11 cellular contexts compared by ENCODE assay signal in genomic region chr5:9774472-9775079, GRCh38.
DNase-seq lines count a peak whose midpoint lies in the region; TF ChIP-seq lines count a peak whose summit lies in the region.
"Had no signal": no experiment of that assay in that cellular context is flagged by ENCODE, and none has a peak within 500 bp of the region (broad histone marks: within the 10 kb centered on the region; RNA-seq: fewer than 3 reads in every experiment).

No MANE protein-coding gene starts in this region.

- peak overlapping the region; percentile 93 for H3K14ac ChIP-seq in trophoblast cell (ENCODE audit: low read length)

- peak; percentile 89 for DNase-seq in ELR (ENCODE audit: low read depth)
- DNase-seq in LNCaP clone FGC (ENCODE audit: low read depth): no peak
- DNase-seq in endodermal cell: peak; percentile 71
- DNase-seq in trophoblast cell: peak in 1 of 2 donors; percentile 30
- DNase-seq in prostate gland (ENCODE audit: low spot score): no peak
- DNase-seq in NCI-H146 (lab: John Stamatoyannopoulos, UW): no peak
- DNase-seq in KBM-7: no peak
- DNase-seq: activated CD4-positive, alpha-beta T cell treated with anti-CD3 and anti-CD28 coated beads for 36 hours; activated effector memory CD4-positive, alpha-beta T cell treated with anti-CD3 and anti-CD28 coated beads, Interleukin-2, amount 50 U/mL, for 16 hours; effector CD4-positive, alpha-beta T cell; NCI-H1436 treated with DMSO at 0.1 percent for 48 hours had no signal

- H3K9me3 ChIP-seq in endodermal cell (ENCODE audit: control insufficient read depth, low read length) (peaks cover 38% of the 10 kb centered on the region), trophoblast cell (ENCODE audit: insufficient read depth, low read depth, low read length) (no peaks in the 10 kb centered on the region), prostate gland (no peaks in the 10 kb centered on the region)

- peak overlapping the region; percentile 31 for H2BK12ac ChIP-seq in trophoblast cell (ENCODE audit: low read length)

- H3K36me3 ChIP-seq in endodermal cell (ENCODE audit: control insufficient read depth, insufficient read depth, low read length): no peaks in the 10 kb centered on the region
- H3K36me3 ChIP-seq in trophoblast cell (ENCODE audit: control insufficient read depth in 1 of 2, insufficient read depth in 2 of 2, low read length in 2 of 2): no peaks in the 10 kb centered on the region
- no peaks in the 10 kb centered on the region for H3K36me3 ChIP-seq in prostate gland

- H4K91ac ChIP-seq in trophoblast cell (ENCODE audit: low read depth, low read length): peak overlapping the region; percentile 76

- H3K36me3 Mint-ChIP-seq in endodermal cell (ENCODE audit: low read depth): no peaks in the 10 kb centered on the region

- no peak overlapping the region for H3K4me2 ChIP-seq in trophoblast cell (ENCODE audit: low read length)

- peak overlapping the region; percentile 31 for H2AFZ ChIP-seq in trophoblast cell (ENCODE audit: insufficient read depth, low read length, poor library complexity)

- peaks cover 15% of the 10 kb centered on the region for H3K79me1 ChIP-seq in trophoblast cell (ENCODE audit: low read length)

- no peak overlapping the region for H3K4me3 Mint-ChIP-seq in endodermal cell
- H3K4me3 Mint-ChIP-seq: activated CD4-positive, alpha-beta T cell treated with anti-CD3 and anti-CD28 coated beads for 36 hours had no signal

- TF ChIP-seq POLR2A in prostate gland (IDR thresholded peaks at IDR 0.05): no peak

- H3K4me1 Mint-ChIP-seq in endodermal cell: peaks cover 7% of the 10 kb centered on the region
- H3K4me1 Mint-ChIP-seq: activated CD4-positive, alpha-beta T cell treated with anti-CD3 and anti-CD28 coated beads for 36 hours had no signal

- peak overlapping the region; percentile 8 for H2AK5ac ChIP-seq in trophoblast cell (ENCODE audit: low read length)

- peak overlapping the region; percentile 72 for H3K4ac ChIP-seq in trophoblast cell (ENCODE audit: low read depth, low read length)

- peak overlapping the region; percentile 92 for H2BK120ac ChIP-seq in trophoblast cell (ENCODE audit: insufficient read depth, low read length, poor library complexity)

- H3K9ac ChIP-seq in endodermal cell (ENCODE audit: extremely low read depth, low read length, poor library complexity, severe bottlenecking): no peak overlapping the region
- no peak overlapping the region for H3K9ac ChIP-seq in trophoblast cell (ENCODE audit: low read length)

- H3K4me1 ChIP-seq in endodermal cell (ENCODE audit: control insufficient read depth, insufficient read depth, low read length) (no peaks in the 10 kb centered on the region), trophoblast cell (ENCODE audit: control insufficient read depth in 1 of 2, insufficient read depth in 2 of 2, low read length in 2 of 2) (peaks cover 10 to 11% of the 10 kb centered on the region in 2 experiments), prostate gland (replicated peaks) (no peaks in the 10 kb centered on the region)

- H3K27ac ChIP-seq in endodermal cell (ENCODE audit: low read depth, low read length) (no peak overlapping the region), trophoblast cell (ENCODE audit: low read depth, low read length) (peak overlapping the region; percentile 33), prostate gland (no peak overlapping the region)

- H3K27ac Mint-ChIP-seq in endodermal cell: no peak overlapping the region
- H3K27ac Mint-ChIP-seq: activated CD4-positive, alpha-beta T cell treated with anti-CD3 and anti-CD28 coated beads for 36 hours had no signal

- H4K12ac ChIP-seq in trophoblast cell (ENCODE audit: low read depth, low read length): peak overlapping the region; percentile 71

- H3K9me3 Mint-ChIP-seq in endodermal cell: peaks cover 15% of the 10 kb centered on the region

- H3K27me3 Mint-ChIP-seq in endodermal cell (ENCODE audit: insufficient read depth): no peaks in the 10 kb centered on the region
- H3K27me3 Mint-ChIP-seq: activated CD4-positive, alpha-beta T cell treated with anti-CD3 and anti-CD28 coated beads for 36 hours had no signal

- no peak overlapping the region for H3K4me3 ChIP-seq in LNCaP clone FGC (ENCODE audit: low read depth, low read length)
- H3K4me3 ChIP-seq in endodermal cell (ENCODE audit: low read length): peak overlapping the region; percentile 7
- no peak overlapping the region for H3K4me3 ChIP-seq in trophoblast cell (ENCODE audit: low read depth, low read length)
- no peak overlapping the region for H3K4me3 ChIP-seq in prostate gland

- peak overlapping the region; percentile 89 for H2BK5ac ChIP-seq in trophoblast cell (ENCODE audit: low read depth, low read length, poor library complexity)

- peak overlapping the region; percentile 87 for H3K18ac ChIP-seq in trophoblast cell (ENCODE audit: low read length)

- H3K27me3 ChIP-seq in endodermal cell (ENCODE audit: control insufficient read depth, insufficient read depth, low read length, poor library complexity, severe bottlenecking) (no peaks in the 10 kb centered on the region), trophoblast cell (ENCODE audit: insufficient read depth, low read length) (no peaks in the 10 kb centered on the region), prostate gland (replicated peaks; ENCODE audit: insufficient read depth) (no peaks in the 10 kb centered on the region)

- peak; percentile 30; the same call in 1 of the 2 replicates for TF ChIP-seq CTCF in LNCaP clone FGC (IDR thresholded peaks at IDR 0.05; ENCODE audit: control insufficient read depth, extremely low read depth, insufficient read depth)
- TF ChIP-seq CTCF in endodermal cell (conservative IDR thresholded peaks at IDR 0.05): peak; percentile 65
- no peak for TF ChIP-seq CTCF in prostate gland (IDR thresholded peaks at IDR 0.05)

- H3K23ac ChIP-seq in trophoblast cell (ENCODE audit: low read length): no peak overlapping the region

- 80 to 89% methylated on average over 3 of the region's 3 CpGs for WGBS in endodermal cell (ENCODE audit: insufficient coverage in 1 of 2, insufficient read length in 1 of 2), 2 experiments
- no CpG with 5 or more reads among the region's 3 CpGs for WGBS in trophoblast cell (ENCODE audit: extremely low coverage, insufficient coverage, insufficient read length)
- WGBS in prostate gland: 61% methylated on average over 3 of the region's 3 CpGs

- peak overlapping the region; percentile 55 for H4K8ac ChIP-seq in trophoblast cell (ENCODE audit: low read depth, low read length)

- H3K79me2 ChIP-seq in trophoblast cell (ENCODE audit: control insufficient read depth, insufficient read depth, low read length, poor library complexity): peaks cover 4% of the 10 kb centered on the region

- intact Hi-C loops in prostate gland (cut with DNase I): no loop called here

- in situ Hi-C loops in KBM-7 (cut with MboI; ENCODE audit: low pct_unique_long_range_greater_than_20kb, low sequenced_read_pairs): no loop called here

Comparison
In these comparisons a context has a peak if more than half of its experiments do, and no peak if none do; other contexts are left out.
1. DNase-seq: peak in ELR (single experiment) and endodermal cell (single experiment); none in LNCaP clone FGC (single experiment), prostate gland (single experiment), NCI-H146 (single experiment) and KBM-7 (single experiment).
2. CTCF ChIP-seq: peak in LNCaP clone FGC (single experiment) and endodermal cell (single experiment); none in prostate gland (0 of 4).